In the genomic region with DNA sequence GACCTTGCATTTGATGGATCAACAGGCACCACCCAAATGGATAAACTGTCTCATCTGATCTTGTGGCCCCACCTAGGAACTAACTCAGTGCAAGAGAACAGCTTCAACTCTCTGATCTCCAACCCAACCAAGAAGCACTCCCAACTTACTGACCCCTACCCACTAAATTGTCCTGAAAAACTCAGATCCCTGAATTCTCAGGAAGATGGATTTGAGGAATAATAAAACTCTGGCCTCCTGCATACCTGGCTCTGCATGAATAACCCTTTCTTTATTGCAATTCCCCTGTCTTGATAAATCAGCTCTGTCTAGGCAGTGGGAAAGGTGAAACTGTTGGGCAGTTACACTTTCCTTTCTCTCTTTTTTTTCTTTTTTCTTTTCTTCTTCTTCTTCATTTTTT, we compare ENCODE assay signal across 23 cellular contexts.
"Had no signal": no experiment of that assay in that cellular context is flagged by ENCODE, and none has a peak within 500 bp of the region (broad histone marks: within the 10 kb centered on the region; RNA-seq: fewer than 3 reads in every experiment).

No MANE protein-coding gene starts in this region.

- FAIRE-seq: urothelium cell line had no signal

- DNase-seq: stimulated activated CD4-positive, alpha-beta T cell treated with anti-CD3 and anti-CD28 coated beads, Interleukin-2, amount 100 ng/mL, for 48 hours; stimulated activated CD4-positive, alpha-beta T cell treated with anti-CD3 and anti-CD28 coated beads, Interleukin-4, amount 100 ng/mL, for 1 hour; stimulated activated CD4-positive, alpha-beta T cell treated with anti-CD3 and anti-CD28 coated beads, Interleukin-4, amount 100 ng/mL, for 24 hours; stimulated activated CD4-positive, alpha-beta T cell treated with anti-CD3 and anti-CD28 coated beads, Interleukin-4, amount 100 ng/mL, for 4 hours; stimulated activated CD8-positive, alpha-beta memory T cell treated with anti-CD3 and anti-CD28 coated beads, Interleukin-4, amount 100 ng/mL, for 48 hours; stimulated activated naive B cell treated with anti-CD40 and anti-IgM and Interleukin-4, amounts not matched to agents 10 μg/mL and 1 μg/mL and 100 μg/mL, for 72 hours; stimulated activated naive CD4-positive, alpha-beta T cell; stimulated activated naive CD4-positive, alpha-beta T cell treated with Interleukin-2 at 50 U/mL for 16 hours; stimulated activated naive CD8-positive, alpha-beta T cell treated with anti-CD3 and anti-CD28 coated beads, Interleukin-15, amount 100 ng/mL, for 72 hours; stimulated activated naive CD8-positive, alpha-beta T cell treated with anti-CD3 and anti-CD28 coated beads, Interleukin-15, Interleukin-2, amounts not matched to agents 100 U/mL and 50 U/mL, for 24 hours; stomach; substantia nigra; testis; thyroid gland; tibial artery; transverse colon; trophoblast cell; upper lobe of left lung; upper lobe of right lung; uterus had no signal

- ATAC-seq: stimulated activated effector memory CD8-positive, alpha-beta T cell treated with anti-CD3 and anti-CD28 coated beads, Interleukin-12 subunit alpha, Interleukin-12 subunit beta, amount 100 ng/mL, for 72 hours; stimulated activated memory B cell treated with anti-CD40 and anti-IgM and Interleukin-4, amounts not matched to agents 10 μg/mL and 1 μg/mL and 100 μg/mL, for 72 hours; stimulated activated naive B cell treated with anti-CD40 and anti-IgM and Interleukin-4, amounts not matched to agents 10 μg/mL and 1 μg/mL and 100 μg/mL, for 72 hours; stimulated activated naive CD8-positive, alpha-beta T cell treated with anti-CD3 and anti-CD28 coated beads, Interleukin-15, amount 100 ng/mL, for 72 hours; stimulated activated naive CD8-positive, alpha-beta T cell treated with anti-CD3 and anti-CD28 coated beads, Interleukin-15, Interleukin-2, amounts not matched to agents 100 U/mL and 50 U/mL, for 24 hours; upper lobe of right lung had no signal
